Comparison of ENCODE assay signal across 30 cellular contexts in genomic region chr1:210779259-210779658, GRCh38.
"Had no signal": no experiment of that assay in that cellular context is flagged by ENCODE, and none has a peak within 500 bp of the region (broad histone marks: within the 10 kb centered on the region; RNA-seq: fewer than 3 reads in every experiment).

No MANE protein-coding gene starts in this region.

- H3K36me3 ChIP-seq: adrenal gland, brain microvascular endothelial cell, breast epithelium had no signal

- H3K27ac ChIP-seq: adrenal gland, body of pancreas, brain microvascular endothelial cell, breast epithelium had no signal

- H3K4me3 ChIP-seq: adrenal gland, body of pancreas, breast epithelium had no signal

- H3K4me1 ChIP-seq: adrenal gland, breast epithelium had no signal

- H3K9me3 ChIP-seq: adrenal gland, body of pancreas, breast epithelium had no signal

- H3K27me3 ChIP-seq: adrenal gland, body of pancreas, brain microvascular endothelial cell, breast epithelium had no signal

- DNase-seq: activated B cell treated with CpG ODN at 0.5 μM for 24 hours; activated CD4-positive, alpha-beta memory T cell treated with anti-CD3 and anti-CD28 coated beads for 36 hours; activated CD4-positive, alpha-beta T cell treated with anti-CD3 and anti-CD28 coated beads for 4 hours; activated CD4-positive, alpha-beta T cell treated with anti-CD3 and anti-CD28 coated beads, Interleukin-2, amount 10 ng/mL, durations not matched to agents 24 days and 14 days; activated CD4-positive, alpha-beta T cell treated with anti-CD3 and anti-CD28 coated beads, Interleukin-2, amount 50 U/mL, for 1 hour; activated CD4-positive, alpha-beta T cell treated with anti-CD3 and anti-CD28 coated beads, Interleukin-2, amount 50 U/mL, for 4 hours; activated CD4-positive, CD25-positive, alpha-beta regulatory T cell treated with anti-CD3 and anti-CD28 coated beads, Interleukin-2, amount 50 U/mL, for 72 hours; activated CD8-positive, alpha-beta memory T cell treated with anti-CD3 and anti-CD28 coated beads, Interleukin-2, amount 50 U/mL, for 4 hours; activated CD8-positive, alpha-beta T cell treated with anti-CD3 and anti-CD28 coated beads for 36 hours; activated effector memory CD4-positive, alpha-beta T cell treated with anti-CD3 and anti-CD28 coated beads, Interleukin-2, amount 50 U/mL, for 16 hours; activated gamma-delta T cell treated with Interleukin-2 at 50 U/mL for 16 hours; activated naive CD4-positive, alpha-beta T cell; activated naive CD4-positive, alpha-beta T cell treated with anti-CD3 and anti-CD28 coated beads for 36 hours; activated naive CD4-positive, alpha-beta T cell treated with anti-CD3 and anti-CD28 coated beads, Interleukin-2, amount 50 U/mL, for 16 hours; activated naive CD8-positive, alpha-beta T cell treated with anti-CD3 and anti-CD28 coated beads for 36 hours; activated T-cell treated with anti-CD3 and anti-CD28 coated beads for 4 hours; activated T-cell treated with anti-CD3 and anti-CD28 coated beads, Interleukin-2, amount 50 U/mL, for 1 hour; activated T-cell treated with anti-CD3 and anti-CD28 coated beads, Interleukin-2, amount 50 U/mL, for 4 hours; activated T-cell treated with anti-CD3 and anti-CD28 coated beads, Interleukin-2, amount 50 U/mL, for 72 hours; adrenal gland; amniotic stem cell; aorta; brain microvascular endothelial cell; central memory CD4-positive, alpha-beta T cell; T-cell; T-helper 17 cell had no signal

- ATAC-seq: activated CD8-positive, alpha-beta T cell treated with anti-CD3 and anti-CD28 coated beads for 36 hours; activated naive CD4-positive, alpha-beta T cell treated with anti-CD3 and anti-CD28 coated beads, Interleukin-2, amount 50 U/mL, for 72 hours; activated T-cell treated with anti-CD3 and anti-CD28 coated beads, Interleukin-2, amount 50 U/mL, for 4 hours; activated T-cell treated with anti-CD3 and anti-CD28 coated beads, Interleukin-2, amount 50 U/mL, for 72 hours; activated T-helper 17 cell treated with anti-CD3 and anti-CD28 coated beads, Interleukin-2, amount 50 U/mL, for 72 hours; body of pancreas; T-cell; T-helper 17 cell had no signal
